9 cellular contexts compared by ENCODE assay signal in the genomic region with DNA sequence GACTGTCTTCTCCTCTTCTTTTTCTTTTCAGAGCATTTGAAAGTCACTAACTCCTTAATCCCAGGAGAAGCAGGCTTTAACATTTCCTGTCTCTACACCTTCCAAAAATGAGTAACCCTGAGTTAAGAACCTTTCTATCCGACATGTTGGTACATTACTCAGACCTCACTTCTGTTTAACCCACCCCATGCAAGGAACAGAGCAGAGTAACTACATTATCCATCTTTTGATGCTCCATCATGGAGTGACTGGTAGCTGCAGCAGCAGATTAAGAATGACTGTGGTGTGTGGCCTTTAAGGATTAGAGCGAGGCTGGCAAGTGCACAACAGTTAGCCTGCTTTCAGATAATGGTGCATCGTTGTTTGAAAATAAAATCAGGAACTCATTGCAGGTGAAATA. TPM values are rescaled to one million over a fixed set of nuclear protein-coding genes. Genes with fewer than 3 reads are reported as not detected.
DNase-seq lines count a peak whose midpoint lies in the region; ATAC-seq and TF ChIP-seq lines count a peak whose summit lies in the region.
"Had no signal": no experiment of that assay in that cellular context is flagged by ENCODE, and none has a peak within 500 bp of the region (broad histone marks: within the 10 kb centered on the region; RNA-seq: fewer than 3 reads in every experiment).

No MANE protein-coding gene starts in this region.

- no peak for DNase-seq in activated CD4-positive, alpha-beta T cell treated with anti-CD3 and anti-CD28 coated beads for 36 hours
- DNase-seq in activated CD4-positive, alpha-beta T cell treated with anti-CD3 and anti-CD28 coated beads for 4 hours, result no peak
- no peak for DNase-seq in adipocyte (ENCODE audit: low read depth)
- DNase-seq in hepatocyte (ENCODE audit: low spot score), result no peak
- DNase-seq in substantia nigra (lab: John Stamatoyannopoulos, UW), result no peak
- DNase-seq in effector memory CD8-positive, alpha-beta T cell, result no peak
- DNase-seq in SKM-1 treated with dmso at 0.1 percent for 144 hours (lab: John Stamatoyannopoulos, UW; ENCODE audit: unreplicated experiment), result no peak
- DNase-seq: SW 1271 had no signal

- H3K4me1 Mint-ChIP-seq in activated CD4-positive, alpha-beta T cell treated with anti-CD3 and anti-CD28 coated beads for 36 hours, result peaks cover 43% of the 10 kb centered on the region
- H3K4me1 Mint-ChIP-seq in effector memory CD8-positive, alpha-beta T cell (ENCODE audit: low read depth in 2 of 2), result peaks cover 11 to 28% of the 10 kb centered on the region in 2 donors

- CTCF ChIA-PET in activated CD4-positive, alpha-beta T cell treated with anti-CD3 and anti-CD28 coated beads for 36 hours (lab: Charles Lee), result interaction anchor here (1.0 to 1.2 kb wide), 2 partner anchors 437 to 440 kb away, joined by 3 read pairs; no protein-coding TSS in a partner anchor

- H3K9me3 Mint-ChIP-seq in activated CD4-positive, alpha-beta T cell treated with anti-CD3 and anti-CD28 coated beads for 36 hours (ENCODE audit: low read depth), result no peaks in the 10 kb centered on the region
- no peaks in the 10 kb centered on the region for H3K9me3 Mint-ChIP-seq in effector memory CD8-positive, alpha-beta T cell

- peaks cover 48% of the 10 kb centered on the region for H3K79me2 ChIP-seq in hepatocyte

- peaks cover 4% of the 10 kb centered on the region for H3K36me3 Mint-ChIP-seq in activated CD4-positive, alpha-beta T cell treated with anti-CD3 and anti-CD28 coated beads for 36 hours (ENCODE audit: low read depth)
- peaks cover 5% of the 10 kb centered on the region for H3K36me3 Mint-ChIP-seq in effector memory CD8-positive, alpha-beta T cell (ENCODE audit: insufficient read depth)

- peak overlapping the region; percentile 99 for H3K9ac ChIP-seq in adipocyte (ENCODE audit: low read length)

- no peak for TF ChIP-seq CTCF in hepatocyte (IDR thresholded peaks at IDR 0.05; ENCODE audit: poor library complexity)

- H3K4me2 ChIP-seq in hepatocyte, result peak overlapping the region; percentile 72

- no peaks in the 10 kb centered on the region for H3K9me2 ChIP-seq in hepatocyte (replicated peaks; ENCODE audit: insufficient read depth)

- no peak for ATAC-seq in activated CD4-positive, alpha-beta T cell treated with anti-CD3 and anti-CD28 coated beads for 36 hours
- ATAC-seq in GM21390 (IDR thresholded peaks at IDR 0.05; ENCODE audit: unreplicated experiment), result no peak
- no peak for ATAC-seq in effector memory CD8-positive, alpha-beta T cell (replicated peaks)

- WGBS in hepatocyte (ENCODE audit: low lambda C conversion rate, missing lambda C conversion rate), result 55% methylated on average over 3 of the region's 3 CpGs

- H3K4me3 ChIP-seq in adipocyte (ENCODE audit: low read length) (peak overlapping the region; percentile 85), hepatocyte (no peak overlapping the region)

- H4K20me1 ChIP-seq in hepatocyte (ENCODE audit: insufficient read depth, poor library complexity, severe bottlenecking), result no peaks in the 10 kb centered on the region

- H3K27me3 Mint-ChIP-seq in activated CD4-positive, alpha-beta T cell treated with anti-CD3 and anti-CD28 coated beads for 36 hours, result no peaks in the 10 kb centered on the region
- no peaks in the 10 kb centered on the region for H3K27me3 Mint-ChIP-seq in effector memory CD8-positive, alpha-beta T cell

- H3K4me1 ChIP-seq in adipocyte (ENCODE audit: control insufficient read depth, insufficient read depth, low read length), result peaks cover 61% of the 10 kb centered on the region
- H3K4me1 ChIP-seq in hepatocyte (ENCODE audit: insufficient read depth), result peaks cover 43% of the 10 kb centered on the region

- POLR2A ChIA-PET in activated CD4-positive, alpha-beta T cell treated with anti-CD3 and anti-CD28 coated beads for 36 hours (lab: Charles Lee), result interaction anchor here (2.5 kb wide), 1 partner anchor 345 kb away, joined by 12 read pairs; a partner anchor contains a TSS

- H2AFZ ChIP-seq in hepatocyte, result no peak overlapping the region

- peak overlapping the region; percentile 40 for H3K27ac Mint-ChIP-seq in activated CD4-positive, alpha-beta T cell treated with anti-CD3 and anti-CD28 coated beads for 36 hours
- H3K27ac Mint-ChIP-seq in effector memory CD8-positive, alpha-beta T cell, result no peak overlapping the region

- no peaks in the 10 kb centered on the region for H3K27me3 ChIP-seq in adipocyte (replicated peaks; ENCODE audit: control insufficient read depth, insufficient read depth, low read length)
- no peaks in the 10 kb centered on the region for H3K27me3 ChIP-seq in hepatocyte

- H3K4me3 Mint-ChIP-seq in activated CD4-positive, alpha-beta T cell treated with anti-CD3 and anti-CD28 coated beads for 36 hours, result peak overlapping the region; percentile 80
- no peak overlapping the region for H3K4me3 Mint-ChIP-seq in effector memory CD8-positive, alpha-beta T cell

- intact Hi-C loops in activated CD4-positive, alpha-beta T cell treated with anti-CD3 and anti-CD28 coated beads for 36 hours (cut with DNase I, micrococcal nuclease), result loop anchor here in 1 of 2 experiments (10.0 kb wide), 1 partner anchor 441 kb away; no protein-coding TSS in a partner anchor

- H3K36me3 ChIP-seq in adipocyte (ENCODE audit: control insufficient read depth, insufficient read depth, low read length, severe bottlenecking), result peaks cover 5% of the 10 kb centered on the region
- no peaks in the 10 kb centered on the region for H3K36me3 ChIP-seq in hepatocyte (replicated peaks; ENCODE audit: insufficient read depth, low read depth)

- H3K9me3 ChIP-seq in adipocyte (ENCODE audit: control insufficient read depth, low read length) (no peaks in the 10 kb centered on the region), hepatocyte (ENCODE audit: low read depth) (no peaks in the 10 kb centered on the region)

- H3K27ac ChIP-seq in hepatocyte, result peak overlapping the region; percentile 97
- peak overlapping the region; percentile 19 for H3K27ac ChIP-seq in substantia nigra (ENCODE audit: low read depth, low read length, poor library complexity, severe bottlenecking)

RNA-seq across cellular contexts. Expression of a gene that starts 2.0 kb away (rescaled TPM):
- 10 to 100 TPM; 32.7 to 43.8 TPM for total RNA-seq in activated CD4-positive, alpha-beta T cell treated with anti-CD3 and anti-CD28 coated beads for 36 hours
- total RNA-seq in hepatocyte, result 26.0 and 31.1 TPM in 2 replicates
- 21.9 and 22.2 TPM in 2 replicates for polyA plus RNA-seq in hepatocyte
